In genomic region chr11:122863704-122864326, GRCh38 we compare ENCODE assay signal across 8 cellular contexts. TPM values are rescaled to one million over a fixed set of nuclear protein-coding genes. Genes with fewer than 3 reads are reported as not detected.
A peak's percentile ranks its signal among the peaks of the same experiment; 100 is the strongest.
DNase-seq lines count a peak whose midpoint lies in the region; ATAC-seq and TF ChIP-seq lines count a peak whose summit lies in the region.

No MANE protein-coding gene starts in this region.

- peak overlapping the region; percentile 46 for H3K27ac ChIP-seq in lower lobe of right lung

- peaks cover 6% of the 10 kb centered on the region for H3K27me3 ChIP-seq in lower lobe of right lung (ENCODE audit: low read depth)

- peak; percentile 82 for TF ChIP-seq CTCF in lower lobe of right lung (IDR thresholded peaks at IDR 0.05)

- intact Hi-C loops in lower lobe of right lung (cut with DNase I), result loop anchor here (5.0 kb wide), 1 partner anchor 158 kb away; no protein-coding TSS in a partner anchor

- H3K4me3 ChIP-seq in lower lobe of right lung, result peak overlapping the region; percentile 32

- no peaks in the 10 kb centered on the region for H3K9me3 ChIP-seq in lower lobe of right lung

- peak; percentile 18 for DNase-seq in COLO668 (lab: John Stamatoyannopoulos, UW; ENCODE audit: unreplicated experiment)
- DNase-seq in HuH-7 (ENCODE audit: low spot score), result peak; percentile 16
- peak; percentile 26 for DNase-seq in central memory CD4-positive, alpha-beta T cell
- no peak for DNase-seq in lower lobe of right lung
- DNase-seq in ureter (ENCODE audit: low spot score), result no peak

- no peaks in the 10 kb centered on the region for H3K36me3 ChIP-seq in lower lobe of right lung

- H3K4me1 ChIP-seq in lower lobe of right lung, result no peaks in the 10 kb centered on the region

- ATAC-seq in SK-N-SH treated with all-trans-retinoic acid at 6 μM for 48 hours, result peak; percentile 78
- peak; percentile 56 to 76 for ATAC-seq in lower lobe of right lung
- ATAC-seq in HG02623 (IDR thresholded peaks at IDR 0.05; ENCODE audit: unreplicated experiment), result no peak
- ATAC-seq in GM18502 (IDR thresholded peaks at IDR 0.05; ENCODE audit: poor library complexity, unreplicated experiment), result no peak

TF ChIP-seq in SK-N-SH treated with all-trans-retinoic acid at 6 μM for 48 hours, 23 proteins besides CTCF, POLR2A, EP300 and RAD21:
- TF ChIP-seq ESRRG (CRISPR knock-in tag; IDR thresholded peaks at IDR 0.05) (no peak), RARB (CRISPR knock-in tag; IDR thresholded peaks at IDR 0.05) (no peak), ZFP3 (CRISPR knock-in tag; IDR thresholded peaks at IDR 0.05) (no peak), OSR1 (CRISPR knock-in tag; IDR thresholded peaks at IDR 0.05) (no peak)

RNA-seq across cellular contexts. Expression of gene JHY, which starts 18.7 kb away (rescaled TPM):
- total RNA-seq in lower lobe of right lung (10.4 TPM), ureter (11.1 TPM)

RNA-seq across cellular contexts. Expression of gene CRTAM, which starts 25.5 kb away (rescaled TPM):
- total RNA-seq in lower lobe of right lung, result 11.1 TPM
- total RNA-seq in ureter, result 1.1 TPM

Comparison
In these comparisons a context has a peak if more than half of its experiments do, and no peak if none do; other contexts are left out.
1. DNase-seq: peak in COLO668 (single experiment), HuH-7 (single experiment) and central memory CD4-positive, alpha-beta T cell (single experiment); none in lower lobe of right lung (single experiment) and ureter (single experiment).
2. ATAC-seq: peak in SK-N-SH treated with all-trans-retinoic acid at 6 μM for 48 hours (single experiment) and lower lobe of right lung (2 of 2); none in HG02623 (single experiment) and GM18502 (single experiment).